Comparison of ENCODE assay signal across 8 cellular contexts in the genomic region with DNA sequence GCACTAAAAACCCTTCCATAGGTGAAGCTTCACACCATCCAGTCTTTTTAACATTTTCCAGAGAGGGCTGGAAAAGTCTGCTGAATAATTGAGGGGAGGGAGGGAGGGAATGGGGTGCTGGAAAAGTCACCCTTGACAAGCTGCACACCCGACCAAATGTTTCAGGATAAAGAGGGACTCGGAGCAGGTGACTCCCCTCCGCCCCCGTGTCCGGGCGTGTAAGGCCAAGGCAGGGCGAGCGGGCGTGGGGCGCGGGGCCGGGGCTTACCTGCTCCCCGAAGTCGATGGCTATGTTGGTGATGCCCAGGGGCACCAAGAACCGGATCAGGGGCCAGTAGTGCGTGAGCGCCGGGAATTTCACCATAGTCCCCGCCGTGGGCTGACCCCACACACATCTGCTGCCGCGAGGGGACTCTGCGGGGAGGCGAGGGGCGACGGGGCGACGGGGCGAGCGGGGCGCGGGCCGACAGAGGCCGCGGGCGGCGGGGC. TPM values are rescaled to one million over a fixed set of nuclear protein-coding genes. Genes with fewer than 3 reads are reported as not detected.
DNase-seq lines count a peak whose midpoint lies in the region; ATAC-seq and TF ChIP-seq lines count a peak whose summit lies in the region.

No MANE protein-coding gene starts in this region.

- peak overlapping the region; percentile 78 for H3K27ac ChIP-seq in naive thymus-derived CD4-positive, alpha-beta T cell (ENCODE audit: low read depth, low read length)
- H3K27ac ChIP-seq in thymus (ENCODE audit: low read depth): no peak overlapping the region

- H3K4me1 Mint-ChIP-seq in naive thymus-derived CD4-positive, alpha-beta T cell: peaks cover 19 to 55% (median 42%) of the 10 kb centered on the region in 7 donors

- H3K27me3 Mint-ChIP-seq in naive thymus-derived CD4-positive, alpha-beta T cell: peaks cover 0 to 16% (median 0%) of the 10 kb centered on the region in 5 donors

- CTCF ChIA-PET in naive thymus-derived CD4-positive, alpha-beta T cell (lab: Charles Lee): interaction anchor here (0.7 to 2.3 kb wide), 8 partner anchors 14 to 187 kb away, joined by 3 to 9 read pairs (median 4); no protein-coding TSS in a partner anchor

- H3K9ac ChIP-seq in endocrine pancreas (ENCODE audit: control insufficient read depth, insufficient read depth, low read length): peak overlapping the region; percentile 81

- H3K4me3 ChIP-seq in AG10803 (ENCODE audit: low read length) (peak overlapping the region; percentile 74), endocrine pancreas (ENCODE audit: control insufficient read depth, insufficient read depth, low read length) (peak overlapping the region; percentile 99), thymus (ENCODE audit: low read length) (peak overlapping the region; percentile 82)
- peak overlapping the region; percentile 48 for H3K4me3 ChIP-seq in naive thymus-derived CD4-positive, alpha-beta T cell (ENCODE audit: low read length)

- peaks cover 0 to 5% (median 0%) of the 10 kb centered on the region in 5 donors for H3K36me3 Mint-ChIP-seq in naive thymus-derived CD4-positive, alpha-beta T cell

- H3K27ac Mint-ChIP-seq in naive thymus-derived CD4-positive, alpha-beta T cell: peak overlapping the region; percentile 86 to 98 (median 92)

- no peak for TF ChIP-seq CTCF in AG10803 (conservative IDR thresholded peaks at IDR 0.05; ENCODE audit: low read length)

- WGBS in thymus: under 1% methylated on average over 37 of the region's 37 CpGs

- ATAC-seq in GM19328 (IDR thresholded peaks at IDR 0.05; ENCODE audit: unreplicated experiment) (peak; percentile 16), HG03442 (IDR thresholded peaks at IDR 0.05; ENCODE audit: unreplicated experiment) (peak; percentile 15)
- peak; percentile 1 for ATAC-seq in naive thymus-derived CD4-positive, alpha-beta T cell

- H3K4me1 ChIP-seq in endocrine pancreas (ENCODE audit: control insufficient read depth, insufficient read depth, low read length) (peaks cover 8% of the 10 kb centered on the region), thymus (ENCODE audit: control insufficient read depth, insufficient read depth, low read length) (peaks cover 7% of the 10 kb centered on the region)
- peaks cover 6 to 12% of the 10 kb centered on the region in 2 donors for H3K4me1 ChIP-seq in naive thymus-derived CD4-positive, alpha-beta T cell (ENCODE audit: control insufficient read depth in 2 of 2, insufficient read depth in 2 of 2, low read length in 2 of 2)

- intact Hi-C loops in naive thymus-derived CD4-positive, alpha-beta T cell (cut with micrococcal nuclease): loop anchor here (1.0 to 10.0 kb wide), 15 partner anchors 56 to 1746 kb away; partner anchors contain the start of genes OTULIN (in 2 of the 2), OTULINL (in 2 of the 2), TRIO (in 2 of the 2) and ZNF622 (in 2 of the 2)

- POLR2A ChIA-PET in naive thymus-derived CD4-positive, alpha-beta T cell (lab: Charles Lee): interaction anchor here (0.5 to 5.7 kb wide), 10 partner anchors 9 to 1768 kb away, joined by 3 to 64 read pairs (median 5); partner anchors contain the start of gene OTULIN

- peaks cover 0 to 3% (median 0%) of the 10 kb centered on the region in 11 donors for H3K9me3 Mint-ChIP-seq in naive thymus-derived CD4-positive, alpha-beta T cell

- H3K36me3 ChIP-seq in endocrine pancreas (ENCODE audit: control insufficient read depth, insufficient read depth, low read length) (no peaks in the 10 kb centered on the region), thymus (ENCODE audit: control insufficient read depth, insufficient read depth) (no peaks in the 10 kb centered on the region)
- no peaks in the 10 kb centered on the region for H3K36me3 ChIP-seq in naive thymus-derived CD4-positive, alpha-beta T cell (ENCODE audit: control insufficient read depth in 2 of 3, insufficient read depth in 3 of 3, low read length in 3 of 3)

- DNase-seq in AG10803 (ENCODE audit: low read depth): no peak
- peak; percentile 16 to 27 for DNase-seq in activated CD4-positive, alpha-beta T cell treated with anti-CD3 and anti-CD28 coated beads, Interleukin-2, amount 50 U/mL, for 4 hours
- peak in 7 of 9 donors; percentile 26 to 58 (median 41) for DNase-seq in naive thymus-derived CD4-positive, alpha-beta T cell
- no peak for DNase-seq in NCI-H510A treated with DMSO at 0.1 percent for 48 hours (lab: John Stamatoyannopoulos, UW)

- H3K9me3 ChIP-seq in endocrine pancreas (ENCODE audit: control insufficient read depth, low read length): no peaks in the 10 kb centered on the region
- H3K9me3 ChIP-seq in naive thymus-derived CD4-positive, alpha-beta T cell (ENCODE audit: control insufficient read depth in 2 of 3, low read length in 3 of 3): no peaks in the 10 kb centered on the region
- no peaks in the 10 kb centered on the region for H3K9me3 ChIP-seq in thymus (ENCODE audit: control insufficient read depth)

- peak overlapping the region; percentile 84 to 100 (median 95) for H3K4me3 Mint-ChIP-seq in naive thymus-derived CD4-positive, alpha-beta T cell

- H3K27me3 ChIP-seq in endocrine pancreas (ENCODE audit: control insufficient read depth, insufficient read depth, low read length) (no peaks in the 10 kb centered on the region), thymus (ENCODE audit: control insufficient read depth, insufficient read depth) (peaks cover 2% of the 10 kb centered on the region)
- no peaks in the 10 kb centered on the region for H3K27me3 ChIP-seq in naive thymus-derived CD4-positive, alpha-beta T cell (ENCODE audit: control insufficient read depth in 2 of 2, insufficient read depth in 2 of 2, low read length in 2 of 2)

RNA-seq across cellular contexts. Expression of gene ANKH, which starts 0.5 kb away (rescaled TPM):
- total RNA-seq in naive thymus-derived CD4-positive, alpha-beta T cell: 100 to 1,000 TPM in 3 of 5 experiments, 10 to 100 TPM in 2; 40.6 to 190 (median 113) TPM
- 10 to 100 TPM; 35.9 to 45.5 TPM for polyA plus RNA-seq in naive thymus-derived CD4-positive, alpha-beta T cell
- 29.8 TPM for polyA plus RNA-seq in thymus

Comparison
In these comparisons a context has a peak if more than half of its experiments do, and no peak if none do; other contexts are left out.
1. DNase-seq: peak in activated CD4-positive, alpha-beta T cell treated with anti-CD3 and anti-CD28 coated beads, Interleukin-2, amount 50 U/mL, for 4 hours (2 of 2) and naive thymus-derived CD4-positive, alpha-beta T cell (7 of 9); none in AG10803 (single experiment) and NCI-H510A treated with DMSO at 0.1 percent for 48 hours (single experiment).
2. H3K4me3 ChIP-seq: peak in every context shown above with its lines; median percentile 99 in endocrine pancreas; 82 in thymus; 74 in AG10803; 48 in naive thymus-derived CD4-positive, alpha-beta T cell.
3. Peak in every context shown above with its lines, with median percentiles within 50 percentile points of each other: ATAC-seq.